In genomic region chr9:136693490-136694162, GRCh38 we compare ENCODE assay signal across 1 cellular context.
TF ChIP-seq lines count a peak whose summit lies in the region.

No MANE protein-coding gene starts in this region.

TF ChIP-seq in GM23338, 12 proteins besides CTCF, POLR2A, EP300 and RAD21 (continued from another document):
- TF ChIP-seq ZNF462 (CRISPR knock-in tag; IDR thresholded peaks at IDR 0.05) (no peak), ZNF114 (CRISPR knock-in tag; IDR thresholded peaks at IDR 0.05) (no peak), ZNF331 (CRISPR knock-in tag; IDR thresholded peaks at IDR 0.05; ENCODE audit: low read depth) (no peak), CREB1 (CRISPR knock-in tag; IDR thresholded peaks at IDR 0.05; ENCODE audit: low read depth) (no peak), NANOG (IDR thresholded peaks at IDR 0.05; ENCODE audit: borderline replicate concordance) (no peak), JUNB (IDR thresholded peaks at IDR 0.05; ENCODE audit: unreplicated experiment) (no peak), STAT1 (IDR thresholded peaks at IDR 0.05; ENCODE audit: unreplicated experiment) (no peak), EZH2phosphoT487 (IDR thresholded peaks at IDR 0.05; ENCODE audit: unreplicated experiment) (no peak), ETS1 (IDR thresholded peaks at IDR 0.05) (no peak), POLR2AphosphoS5 (IDR thresholded peaks at IDR 0.05; ENCODE audit: low read depth) (no peak), EZH2 (IDR thresholded peaks at IDR 0.05; ENCODE audit: low read depth, unreplicated experiment) (no peak)
